8 cellular contexts compared by ENCODE assay signal in genomic region chr11:123407124-123407995, GRCh38. TPM values are rescaled to one million over a fixed set of nuclear protein-coding genes. Genes with fewer than 3 reads are reported as not detected.
DNase-seq lines count a peak whose midpoint lies in the region; ATAC-seq and TF ChIP-seq lines count a peak whose summit lies in the region.

No MANE protein-coding gene starts in this region.

- H3K79me2 ChIP-seq in PC-9 (ENCODE audit: low read depth): no peaks in the 10 kb centered on the region

- no peak overlapping the region; the same call in 1 of the 2 replicates for H2AFZ ChIP-seq in PC-9

- peak; percentile 43 for DNase-seq in SIG-M5 treated with dmso at 0.1 percent for 504 hours (lab: John Stamatoyannopoulos, UW; ENCODE audit: unreplicated experiment)
- DNase-seq in SIG-M5 (lab: John Stamatoyannopoulos, UW): no peak
- peak; percentile 76 for DNase-seq in HT1080 (ENCODE audit: low read depth)
- peak; percentile 55 to 60 for DNase-seq in PC-9
- peak; percentile 20 for DNase-seq in activated T-helper 1 cell treated with anti-CD3 and anti-CD28 coated beads, Interleukin-12 subunit alpha, Interleukin-12 subunit beta, Interleukin-2, Interleukin-4 antibody, amounts not matched to agents 30 ng/mL and 10 ng/mL and 1 ng/mL, durations not matched to agents 14 hours and 24 hours and 36 hours (ENCODE audit: low spot score)
- peak; percentile 40 for DNase-seq in germinal center (ENCODE audit: low spot score)
- DNase-seq in prostate gland (ENCODE audit: low spot score): peak; percentile 68

- H3K9me3 ChIP-seq in PC-9 (ENCODE audit: insufficient read depth, low read depth) (no peaks in the 10 kb centered on the region), prostate gland (no peaks in the 10 kb centered on the region)

- TF ChIP-seq CTCF in PC-9 (conservative IDR thresholded peaks at IDR 0.05) (peak; percentile 88), prostate gland (IDR thresholded peaks at IDR 0.05) (peak; percentile 23 to 72 (median 56))

- no peaks in the 10 kb centered on the region for H3K9me2 ChIP-seq in PC-9 (ENCODE audit: insufficient read depth)

- H3K4me1 ChIP-seq in PC-9 (replicated peaks; ENCODE audit: insufficient read depth) (no peaks in the 10 kb centered on the region), prostate gland (replicated peaks) (no peaks in the 10 kb centered on the region)

- H3K27me3 ChIP-seq in PC-9 (ENCODE audit: insufficient read depth, low read depth) (no peaks in the 10 kb centered on the region), prostate gland (replicated peaks; ENCODE audit: insufficient read depth) (no peaks in the 10 kb centered on the region)

- H3K4me2 ChIP-seq in PC-9: 0 out of 2 replicates have a peak overlapping the region, but pooled peaks have one; percentile 18

- no peak for TF ChIP-seq POLR2A in prostate gland (IDR thresholded peaks at IDR 0.05)

- H3K9me3 Mint-ChIP-seq in activated T-helper 1 cell treated with anti-CD3 and anti-CD28 coated beads, Interleukin-12 subunit alpha, Interleukin-12 subunit beta, Interleukin-2, Interleukin-4 antibody, amounts not matched to agents 30 ng/mL and 10 ng/mL and 1 ng/mL, durations not matched to agents 14 hours and 24 hours and 36 hours: no peaks in the 10 kb centered on the region

- H3K27me3 Mint-ChIP-seq in activated T-helper 1 cell treated with anti-CD3 and anti-CD28 coated beads, Interleukin-12 subunit alpha, Interleukin-12 subunit beta, Interleukin-2, Interleukin-4 antibody, amounts not matched to agents 30 ng/mL and 10 ng/mL and 1 ng/mL, durations not matched to agents 14 hours and 24 hours and 36 hours (ENCODE audit: insufficient read depth): no peaks in the 10 kb centered on the region

- H3K36me3 ChIP-seq in PC-9 (ENCODE audit: low read depth): no peaks in the 10 kb centered on the region
- no peaks in the 10 kb centered on the region for H3K36me3 ChIP-seq in prostate gland

- BruUV-seq in PC-9 (replicated peaks; lab: Mats Ljungman, UMichigan): no TSS peak

- no peaks in the 10 kb centered on the region for H4K20me1 ChIP-seq in PC-9 (ENCODE audit: insufficient read depth)

- H3K27ac ChIP-seq in PC-9 (no peak overlapping the region), prostate gland (no peak overlapping the region)

- peak overlapping the region; percentile 77 for H3K4me3 Mint-ChIP-seq in activated T-helper 1 cell treated with anti-CD3 and anti-CD28 coated beads, Interleukin-12 subunit alpha, Interleukin-12 subunit beta, Interleukin-2, Interleukin-4 antibody, amounts not matched to agents 30 ng/mL and 10 ng/mL and 1 ng/mL, durations not matched to agents 14 hours and 24 hours and 36 hours

- H3K27ac Mint-ChIP-seq in activated T-helper 1 cell treated with anti-CD3 and anti-CD28 coated beads, Interleukin-12 subunit alpha, Interleukin-12 subunit beta, Interleukin-2, Interleukin-4 antibody, amounts not matched to agents 30 ng/mL and 10 ng/mL and 1 ng/mL, durations not matched to agents 14 hours and 24 hours and 36 hours: peak overlapping the region; percentile 90

- POLR2A ChIA-PET in PC-9 (lab: Charles Lee; ENCODE audit: unreplicated experiment): no interaction called here

- H3K4me1 Mint-ChIP-seq in activated T-helper 1 cell treated with anti-CD3 and anti-CD28 coated beads, Interleukin-12 subunit alpha, Interleukin-12 subunit beta, Interleukin-2, Interleukin-4 antibody, amounts not matched to agents 30 ng/mL and 10 ng/mL and 1 ng/mL, durations not matched to agents 14 hours and 24 hours and 36 hours (ENCODE audit: low read depth): peaks cover 70% of the 10 kb centered on the region

- peaks cover 20% of the 10 kb centered on the region for H3K36me3 Mint-ChIP-seq in activated T-helper 1 cell treated with anti-CD3 and anti-CD28 coated beads, Interleukin-12 subunit alpha, Interleukin-12 subunit beta, Interleukin-2, Interleukin-4 antibody, amounts not matched to agents 30 ng/mL and 10 ng/mL and 1 ng/mL, durations not matched to agents 14 hours and 24 hours and 36 hours (ENCODE audit: low read depth)

- intact Hi-C loops in PC-9 (cut with micrococcal nuclease; ENCODE audit: unreplicated experiment) (loop anchor here (1.0 to 10.0 kb wide), 4 partner anchors 71 to 297 kb away; no protein-coding TSS in a partner anchor), prostate gland (cut with DNase I) (loop anchor here (5.0 kb wide), 1 partner anchor 70 kb away; no protein-coding TSS in a partner anchor)
- intact Hi-C loops in activated T-helper 1 cell treated with anti-CD3 and anti-CD28 coated beads, Interleukin-12 subunit alpha, Interleukin-12 subunit beta, Interleukin-2, Interleukin-4 antibody, amounts not matched to agents 30 ng/mL and 10 ng/mL and 1 ng/mL, durations not matched to agents 14 hours and 24 hours and 36 hours (cut with micrococcal nuclease): loop anchor here (1.0 to 2.0 kb wide), 8 partner anchors 15 to 148 kb away; no protein-coding TSS in a partner anchor

- no peaks in the 10 kb centered on the region for H3F3A ChIP-seq in PC-9 (ENCODE audit: insufficient read depth, low read depth)

- 7% methylated on average over 7 of the region's 7 CpGs for WGBS in prostate gland

- CTCF ChIA-PET in PC-9 (lab: Charles Lee): interaction anchor here (0.7 to 3.4 kb wide), 10 partner anchors 68 to 305 kb away, joined by 3 to 41 read pairs (median 6); no protein-coding TSS in a partner anchor

- no peak for ATAC-seq in HG02870 (IDR thresholded peaks at IDR 0.05; ENCODE audit: unreplicated experiment)

- H3K4me3 ChIP-seq in PC-9: no peak overlapping the region
- no peak overlapping the region for H3K4me3 ChIP-seq in prostate gland

RNA-seq across cellular contexts. Expression of gene GRAMD1B, which starts 22.7 kb away (rescaled TPM):
- 61.0 and 70.9 TPM in 2 replicates for total RNA-seq in HT1080 (2014; rRNA removed; shearing (Covaris generic))
- polyA plus RNA-seq in HT1080 (2015; cell fraction: cytosol; rRNA removed): 66.2 and 68.6 TPM in 2 replicates
- polyA plus RNA-seq in HT1080 (2015; cell fraction: nucleus; rRNA removed): 136 and 138 TPM in 2 replicates
- total RNA-seq in PC-9 (2021) (3.2 and 5.8 TPM in 2 replicates), prostate gland (10 to 100 TPM in 1 of 2 donors, 1 to 10 TPM in 1; 4.5 to 27.2 TPM)
- 154 and 155 TPM in 2 replicates for total RNA-seq in activated T-helper 1 cell treated with anti-CD3 and anti-CD28 coated beads, Interleukin-12 subunit alpha, Interleukin-12 subunit beta, Interleukin-2, Interleukin-4 antibody, amounts not matched to agents 30 ng/mL and 10 ng/mL and 1 ng/mL, durations not matched to agents 14 hours and 24 hours and 36 hours
